ENCODE assay signal across 9 cellular contexts in the genomic region with DNA sequence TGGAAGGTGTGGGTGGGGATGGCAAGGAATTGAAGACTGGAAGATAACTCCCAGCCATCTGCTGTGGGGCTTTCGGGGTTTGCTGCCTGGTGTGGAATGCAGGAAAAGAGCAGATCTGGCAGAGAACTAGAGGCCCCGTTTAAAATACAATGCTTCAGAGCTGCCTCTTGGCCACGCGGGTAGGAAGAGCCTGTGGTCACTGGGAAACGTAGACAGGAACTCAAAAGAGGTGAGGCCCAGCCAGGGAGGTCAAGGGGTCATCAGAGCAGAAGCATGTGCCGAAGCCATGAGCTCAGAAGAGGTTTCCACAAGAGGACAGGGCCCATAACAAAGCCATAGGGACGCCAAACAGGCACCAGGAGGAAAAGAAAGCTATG. TPM values are rescaled to one million over a fixed set of nuclear protein-coding genes. Genes with fewer than 3 reads are reported as not detected.
DNase-seq lines count a peak whose midpoint lies in the region; ATAC-seq and TF ChIP-seq lines count a peak whose summit lies in the region.
"Had no signal": no experiment of that assay in that cellular context is flagged by ENCODE, and none has a peak within 500 bp of the region (broad histone marks: within the 10 kb centered on the region; RNA-seq: fewer than 3 reads in every experiment).

No MANE protein-coding gene starts in this region.

- H3K9me2 ChIP-seq in SK-N-SH (no peaks in the 10 kb centered on the region), OCI-LY1 (ENCODE audit: low read depth, low read length) (no peaks in the 10 kb centered on the region)

- DNase-seq in SK-N-SH (no peak), cardiac muscle cell (ENCODE audit: low read depth in 1 of 2, low spot score in 1 of 2) (peak; percentile 34 to 52), spleen (no peak), HUDEP-2 (lab: John Stamatoyannopoulos, UW; ENCODE audit: unreplicated experiment in 76 of 76) (no peak), SIG-M5 treated with dmso at 0.1 percent for 504 hours (lab: John Stamatoyannopoulos, UW; ENCODE audit: unreplicated experiment) (no peak), NCI-H1105 treated with DMSO at 0.1 percent for 48 hours (lab: John Stamatoyannopoulos, UW) (no peak)

- H3K9ac ChIP-seq in SK-N-SH = no peak overlapping the region
- peak overlapping the region; percentile 54 for H3K9ac ChIP-seq in OCI-LY1 (ENCODE audit: low read length)

- POLR2A ChIA-PET in SK-N-SH (lab: Yijun Ruan, JAX) = no interaction called here

- no peak overlapping the region for H3K4me3 ChIP-seq in SK-N-SH (ENCODE audit: low read depth in 2 of 2, low read length in 1 of 2)
- peak overlapping the region; percentile 29 for H3K4me3 ChIP-seq in OCI-LY1 (ENCODE audit: low read depth, low read length, poor library complexity, severe bottlenecking)
- H3K4me3 ChIP-seq in cardiac muscle cell = no peak overlapping the region
- H3K4me3 ChIP-seq in spleen = no peak overlapping the region

- H3K79me2 ChIP-seq in SK-N-SH (ENCODE audit: insufficient read depth) (peaks cover 69% of the 10 kb centered on the region), OCI-LY1 (ENCODE audit: insufficient read depth, low read length) (peaks cover 71% of the 10 kb centered on the region)

- ATAC-seq in SK-N-SH treated with all-trans-retinoic acid at 6 μM for 48 hours = no peak; the same call in 2 of the 3 replicates

- intact Hi-C loops in spleen (cut with DNase I; ENCODE audit: low total_unique reads) = no loop called here

- H2AFZ ChIP-seq in SK-N-SH (ENCODE audit: low read depth) = no peak overlapping the region
- H2AFZ ChIP-seq in OCI-LY1 (ENCODE audit: low read length) = no peak overlapping the region

- no peak for TF ChIP-seq EP300 in SK-N-SH (IDR thresholded peaks at IDR 0.05; ENCODE audit: borderline replicate concordance in 1 of 2, low read depth in 1 of 2, low read length in 1 of 2)

- TF ChIP-seq RAD21 in SK-N-SH (IDR thresholded peaks at IDR 0.05; ENCODE audit: low read length) = no peak

- no peaks in the 10 kb centered on the region for H3K27me3 ChIP-seq in SK-N-SH (ENCODE audit: insufficient read depth)
- no peaks in the 10 kb centered on the region for H3K27me3 ChIP-seq in OCI-LY1 (ENCODE audit: insufficient read depth, low read length)
- H3K27me3 ChIP-seq in cardiac muscle cell = no peaks in the 10 kb centered on the region
- H3K27me3 ChIP-seq in spleen (replicated peaks in 1 of 7) = no peaks in the 10 kb centered on the region
- H3K27me3 ChIP-seq: neutrophil had no signal

- TF ChIP-seq POLR2A in spleen (IDR thresholded peaks at IDR 0.05) = no peak

- 0 out of 2 replicates have a peak overlapping the region, but pooled peaks have one; percentile 2 for H3K4me2 ChIP-seq in SK-N-SH
- H3K4me2 ChIP-seq in OCI-LY1 (ENCODE audit: low read length) = peak overlapping the region; percentile 51

- WGBS in SK-N-SH (ENCODE audit: low lambda C conversion rate) = 84% methylated on average over 7 of the region's 7 CpGs
- 40 to 50% (median 46%) methylated on average over 7 of the region's 7 CpGs for WGBS in spleen, 5 donors

- no peak overlapping the region for H3K27ac ChIP-seq in SK-N-SH (ENCODE audit: low read depth in 2 of 2, low read length in 1 of 2)
- peak overlapping the region; percentile 89 for H3K27ac ChIP-seq in OCI-LY1 (ENCODE audit: low read depth, low read length, poor library complexity, severe bottlenecking)
- H3K27ac ChIP-seq in cardiac muscle cell = peak overlapping the region; percentile 74
- H3K27ac ChIP-seq in spleen = peak overlapping the region in 5 of 8 donors; percentile 13 to 47 (median 42)
- H3K27ac ChIP-seq: neutrophil had no signal

- H3K4me1 ChIP-seq in SK-N-SH (ENCODE audit: control insufficient read depth in 1 of 2, insufficient read depth in 2 of 2, low read depth in 1 of 2, low read length in 1 of 2) (peaks cover 4 to 14% of the 10 kb centered on the region in 2 experiments; a peak in 2 of 4 replicates), OCI-LY1 (ENCODE audit: insufficient read depth, low read length, severe bottlenecking) (peaks cover 47% of the 10 kb centered on the region), cardiac muscle cell (ENCODE audit: low read depth) (peaks cover 24% of the 10 kb centered on the region), spleen (peaks cover 8 to 18% (median 15%) of the 10 kb centered on the region in 6 donors)

- CTCF ChIA-PET in SK-N-SH (lab: Yijun Ruan, JAX) = interaction anchor here (0.8 to 1.4 kb wide), 2 partner anchors 14 to 21 kb away, joined by 3 to 4 read pairs; partner anchors contain the start of gene STS

- no peaks in the 10 kb centered on the region for H3F3A ChIP-seq in SK-N-SH (replicated peaks; ENCODE audit: insufficient read depth)
- H3F3A ChIP-seq in OCI-LY1 (ENCODE audit: insufficient read depth, low read length) = no peaks in the 10 kb centered on the region

- H3K36me3 ChIP-seq in SK-N-SH (replicated peaks in 1 of 2; ENCODE audit: control insufficient read depth in 1 of 2, insufficient read depth in 2 of 2, low read length in 1 of 2) (peaks cover 0 to 5% of the 10 kb centered on the region in 2 experiments), OCI-LY1 (ENCODE audit: insufficient read depth, low read length) (peaks cover 32% of the 10 kb centered on the region), cardiac muscle cell (no peaks in the 10 kb centered on the region), spleen (peaks cover 0 to 6% (median 0%) of the 10 kb centered on the region in 6 donors)
- H3K36me3 ChIP-seq: neutrophil had no signal

- H3K9me3 ChIP-seq in SK-N-SH (no peaks in the 10 kb centered on the region), OCI-LY1 (ENCODE audit: low read length) (no peaks in the 10 kb centered on the region), cardiac muscle cell (ENCODE audit: low read depth) (no peaks in the 10 kb centered on the region), spleen (no peaks in the 10 kb centered on the region)
- H3K9me3 ChIP-seq: neutrophil had no signal

- peaks cover 15% of the 10 kb centered on the region; the same call in 1 of the 2 replicates for H4K20me1 ChIP-seq in SK-N-SH (ENCODE audit: insufficient read depth)
- H4K20me1 ChIP-seq in OCI-LY1 (ENCODE audit: insufficient read depth, low read length) = no peaks in the 10 kb centered on the region

- TF ChIP-seq CTCF in SK-N-SH (IDR thresholded peaks at IDR 0.05) = no peak
- TF ChIP-seq CTCF in OCI-LY1 (IDR thresholded peaks at IDR 0.05; ENCODE audit: low read length) = no peak
- TF ChIP-seq CTCF in cardiac muscle cell (IDR thresholded peaks at IDR 0.05; ENCODE audit: low read depth, low read length) = no peak
- no peak for TF ChIP-seq CTCF in spleen (IDR thresholded peaks at IDR 0.05 in 8 of 11, conservative IDR thresholded peaks at IDR 0.05 in 3 of 11)

TF ChIP-seq in SK-N-SH, 30 proteins besides CTCF, POLR2A, EP300 and RAD21:
- TF ChIP-seq TEAD4 (IDR thresholded peaks at IDR 0.05; ENCODE audit: borderline replicate concordance, insufficient read depth) (no peak), TCF12 (IDR thresholded peaks at IDR 0.05) (no peak), YY1 (IDR thresholded peaks at IDR 0.05; ENCODE audit: low read depth) (no peak)
- TF ChIP-seq, protein P1, sequence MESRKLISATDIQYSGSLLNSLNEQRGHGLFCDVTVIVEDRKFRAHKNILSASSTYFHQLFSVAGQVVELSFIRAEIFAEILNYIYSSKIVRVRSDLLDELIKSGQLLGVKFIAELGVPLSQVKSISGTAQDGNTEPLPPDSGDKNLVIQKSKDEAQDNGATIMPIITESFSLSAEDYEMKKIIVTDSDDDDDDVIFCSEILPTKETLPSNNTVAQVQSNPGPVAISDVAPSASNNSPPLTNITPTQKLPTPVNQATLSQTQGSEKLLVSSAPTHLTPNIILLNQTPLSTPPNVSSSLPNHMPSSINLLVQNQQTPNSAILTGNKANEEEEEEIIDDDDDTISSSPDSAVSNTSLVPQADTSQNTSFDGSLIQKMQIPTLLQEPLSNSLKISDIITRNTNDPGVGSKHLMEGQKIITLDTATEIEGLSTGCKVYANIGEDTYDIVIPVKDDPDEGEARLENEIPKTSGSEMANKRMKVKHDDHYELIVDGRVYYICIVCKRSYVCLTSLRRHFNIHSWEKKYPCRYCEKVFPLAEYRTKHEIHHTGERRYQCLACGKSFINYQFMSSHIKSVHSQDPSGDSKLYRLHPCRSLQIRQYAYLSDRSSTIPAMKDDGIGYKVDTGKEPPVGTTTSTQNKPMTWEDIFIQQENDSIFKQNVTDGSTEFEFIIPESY (IDR thresholded peaks at IDR 0.05; ENCODE audit: borderline replicate concordance, low read depth) = no peak

TF ChIP-seq in SK-N-SH treated with all-trans-retinoic acid at 6 μM for 48 hours, 23 proteins besides CTCF, POLR2A, EP300 and RAD21 (continues in another document):
- no peak for TF ChIP-seq ZNF565 (CRISPR knock-in tag; conservative IDR thresholded peaks at IDR 0.05; ENCODE audit: low read depth)

RNA-seq across cellular contexts. Expression of gene STS, which starts 14.5 kb away (rescaled TPM):
- polyA plus RNA-seq in SK-N-SH (2012; rRNA removed) (1.1 and 1.4 TPM in 2 replicates), cardiac muscle cell (3.2 and 4.9 TPM in 2 replicates), spleen (1 to 10 TPM; 1.3 to 1.8 (median 1.6) TPM)
- polyA plus RNA-seq in SK-N-SH (2012; cell fraction: cytosol; rRNA removed) = 1.5 and 1.6 TPM in 2 replicates
- 0.41 and 0.71 TPM in 2 replicates for polyA plus RNA-seq in SK-N-SH (2012; cell fraction: nucleus; rRNA removed)
- total RNA-seq in cardiac muscle cell (1.9 and 4.3 TPM in 2 replicates), spleen (10 to 100 TPM in 2 of 7 donors, 1 to 10 TPM in 5; 5.3 to 11.9 (median 8.1) TPM)

RNA-seq across cellular contexts. Expression of gene PUDP, which starts 14.9 kb away (rescaled TPM):
- polyA plus RNA-seq in SK-N-SH (2012; rRNA removed) = 23.0 and 23.2 TPM in 2 replicates
- polyA plus RNA-seq in SK-N-SH (2012; cell fraction: cytosol; rRNA removed) = 24.7 and 26.4 TPM in 2 replicates
- polyA plus RNA-seq in SK-N-SH (2012; cell fraction: nucleus; rRNA removed) = 12.3 and 12.4 TPM in 2 replicates
- total RNA-seq in cardiac muscle cell = 96.4 and 105 TPM in 2 replicates
- 81.5 and 83.1 TPM in 2 replicates for polyA plus RNA-seq in cardiac muscle cell
- total RNA-seq in spleen = 10 to 100 TPM; 19.6 to 27.2 (median 22.0) TPM
- polyA plus RNA-seq in spleen = 10 to 100 TPM in 1 of 3 donors, 1 to 10 TPM in 2; 9.2 to 11.9 (median 9.4) TPM

Comparison
In these comparisons a context has a peak if more than half of its experiments do, and no peak if none do; other contexts are left out.
1. DNase-seq: peak in cardiac muscle cell (2 of 2); none in SK-N-SH (single experiment), spleen (single experiment), HUDEP-2 (0 of 76), SIG-M5 treated with dmso at 0.1 percent for 504 hours (single experiment) and NCI-H1105 treated with DMSO at 0.1 percent for 48 hours (single experiment).
2. H3K27ac ChIP-seq: peak in OCI-LY1 (single experiment), cardiac muscle cell (single experiment) and spleen (5 of 8); none in SK-N-SH (0 of 2).